In the genomic region with DNA sequence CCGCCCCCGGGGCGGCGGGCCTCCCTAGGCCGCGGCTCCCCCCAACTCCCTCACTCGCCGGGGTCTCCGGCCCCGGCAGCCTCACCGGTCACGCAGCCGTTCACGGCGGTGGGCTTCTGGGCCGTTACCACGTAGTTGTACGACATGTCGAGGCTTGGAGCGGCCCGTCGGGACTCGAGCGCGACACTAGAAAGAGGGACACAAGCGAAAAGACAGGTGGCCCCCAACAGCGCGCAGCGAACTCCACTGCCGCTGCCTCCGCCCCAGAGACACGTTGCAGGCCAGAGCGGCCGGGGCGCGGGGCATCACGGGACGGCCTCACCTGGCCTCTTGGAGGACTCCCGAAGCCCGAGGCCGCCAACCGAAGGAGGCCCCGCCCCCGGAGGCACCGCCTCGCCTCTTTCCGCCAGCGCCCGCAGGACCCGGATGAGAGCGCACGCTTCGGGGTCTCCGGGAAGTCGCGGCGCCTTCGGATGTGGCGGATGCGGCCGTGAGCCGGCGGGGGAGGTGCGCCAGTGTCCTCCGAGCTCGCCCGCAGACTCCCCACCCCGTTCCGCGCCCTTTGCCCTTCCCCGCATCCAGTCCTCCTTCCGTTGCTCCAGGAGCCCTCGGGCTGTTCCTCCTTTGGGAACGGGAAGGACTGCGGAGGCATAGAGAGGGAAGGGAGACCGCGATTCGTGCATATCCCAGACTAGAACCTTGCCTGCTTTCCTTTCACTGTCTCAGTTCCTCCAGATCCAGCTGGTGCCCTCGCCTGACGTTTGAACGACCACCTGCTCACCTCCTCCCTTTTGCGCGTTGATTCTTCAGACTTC, we compare ENCODE assay signal across 8 cellular contexts. TPM values are rescaled to one million over a fixed set of nuclear protein-coding genes. Genes with fewer than 3 reads are reported as not detected.
A peak's percentile ranks its signal among the peaks of the same experiment; 100 is the strongest.
DNase-seq lines count a peak whose midpoint lies in the region; ATAC-seq and TF ChIP-seq lines count a peak whose summit lies in the region.

A gene (minus strand): TSS at position 283 of the 815 bp plus-strand sequence. CDS start 137 bp downstream, at position 146.
A gene with protein sequence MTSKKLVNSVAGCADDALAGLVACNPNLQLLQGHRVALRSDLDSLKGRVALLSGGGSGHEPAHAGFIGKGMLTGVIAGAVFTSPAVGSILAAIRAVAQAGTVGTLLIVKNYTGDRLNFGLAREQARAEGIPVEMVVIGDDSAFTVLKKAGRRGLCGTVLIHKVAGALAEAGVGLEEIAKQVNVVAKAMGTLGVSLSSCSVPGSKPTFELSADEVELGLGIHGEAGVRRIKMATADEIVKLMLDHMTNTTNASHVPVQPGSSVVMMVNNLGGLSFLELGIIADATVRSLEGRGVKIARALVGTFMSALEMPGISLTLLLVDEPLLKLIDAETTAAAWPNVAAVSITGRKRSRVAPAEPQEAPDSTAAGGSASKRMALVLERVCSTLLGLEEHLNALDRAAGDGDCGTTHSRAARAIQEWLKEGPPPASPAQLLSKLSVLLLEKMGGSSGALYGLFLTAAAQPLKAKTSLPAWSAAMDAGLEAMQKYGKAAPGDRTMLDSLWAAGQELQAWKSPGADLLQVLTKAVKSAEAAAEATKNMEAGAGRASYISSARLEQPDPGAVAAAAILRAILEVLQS (plus strand): TSS at position 406 of the 815 bp plus-strand sequence. CDS start 1,501 bp downstream, outside the sequence.

- peak within 1 kb of the TSS; percentile 91 for H3K4me3 Mint-ChIP-seq in activated T-cell treated with anti-CD3 and anti-CD28 coated beads, Interleukin-2, amount 50 U/mL, for 24 hours

- H3K9ac ChIP-seq in mucosa of rectum (ENCODE audit: low read depth in 1 of 2, low read length in 2 of 2) = peak within 1 kb of the TSS; percentile 94 to 95

- peak within 1 kb of the TSS; percentile 88 to 93 for H3K4me3 ChIP-seq in mucosa of rectum (ENCODE audit: low read length in 2 of 2)

- H3K9me3 ChIP-seq in mucosa of rectum (ENCODE audit: control insufficient read depth in 2 of 2, low read length in 2 of 2) = no peaks in the 10 kb centered on the region

- H3K27ac ChIP-seq in mucosa of rectum (ENCODE audit: low read depth in 2 of 2, low read length in 2 of 2) = peak within 1 kb of the TSS; percentile 87 to 93

- H3K27me3 Mint-ChIP-seq in activated T-cell treated with anti-CD3 and anti-CD28 coated beads, Interleukin-2, amount 50 U/mL, for 24 hours = no peaks in the 10 kb centered on the region

- peak within 1 kb of the TSS; percentile 98 for H3K27ac Mint-ChIP-seq in activated T-cell treated with anti-CD3 and anti-CD28 coated beads, Interleukin-2, amount 50 U/mL, for 24 hours

- peak; percentile 91 for ATAC-seq in GM21723 (IDR thresholded peaks at IDR 0.05; ENCODE audit: unreplicated experiment)

- no peaks in the 10 kb centered on the region for H3K9me3 Mint-ChIP-seq in activated T-cell treated with anti-CD3 and anti-CD28 coated beads, Interleukin-2, amount 50 U/mL, for 24 hours

- H3K4me1 ChIP-seq in mucosa of rectum (ENCODE audit: control insufficient read depth in 2 of 2, insufficient read depth in 2 of 2, low read length in 2 of 2) = peaks cover 20 to 21% of the 10 kb centered on the region in 2 donors

- peak; percentile 90 for TF ChIP-seq POLR2A in erythroblast (IDR thresholded peaks at IDR 0.05; ENCODE audit: low read length)

- peaks cover 56% of the 10 kb centered on the region for H3K36me3 Mint-ChIP-seq in activated T-cell treated with anti-CD3 and anti-CD28 coated beads, Interleukin-2, amount 50 U/mL, for 24 hours (ENCODE audit: low read depth)

- DNase-seq in DMS153 treated with DMSO at 0.1 percent for 48 hours (lab: John Stamatoyannopoulos, UW; ENCODE audit: unreplicated experiment) (peak; percentile 84), KG1 (lab: John Stamatoyannopoulos, UW) (peak; percentile 99), erythroblast (lab: John Stamatoyannopoulos, UW) (peak; percentile 95 to 96)
- peak; percentile 98 for DNase-seq in activated T-cell treated with anti-CD3 and anti-CD28 coated beads, Interleukin-2, amount 50 U/mL, for 24 hours
- DNase-seq in stimulated activated CD8-positive, alpha-beta memory T cell treated with anti-CD3 and anti-CD28 coated beads, Interleukin-4, amount 100 ng/mL, for 4 hours (ENCODE audit: low read depth in 2 of 2, low spot score in 1 of 2) = peak; percentile 90 to 97

- H3K4me1 Mint-ChIP-seq in activated T-cell treated with anti-CD3 and anti-CD28 coated beads, Interleukin-2, amount 50 U/mL, for 24 hours (ENCODE audit: low read depth) = peaks cover 70% of the 10 kb centered on the region

- no peaks in the 10 kb centered on the region for H3K27me3 ChIP-seq in mucosa of rectum (ENCODE audit: control insufficient read depth in 2 of 2, insufficient read depth in 2 of 2, low read length in 2 of 2)

- H3K36me3 ChIP-seq in mucosa of rectum (ENCODE audit: control insufficient read depth in 2 of 2, insufficient read depth in 2 of 2, low read length in 2 of 2) = peaks cover 10 to 18% of the 10 kb centered on the region in 2 donors

TF ChIP-seq in PFSK-1, 5 proteins besides CTCF, POLR2A, EP300 and RAD21:
- peak; percentile 99 for TF ChIP-seq POLR2AphosphoS5 (IDR thresholded peaks at IDR 0.05; ENCODE audit: low read depth, low read length)
- peak; percentile 56 for TF ChIP-seq FOXP2 (optimal IDR thresholded peaks at IDR 0.05; ENCODE audit: borderline replicate concordance, extremely low read depth, extremely low read length, insufficient read depth)
- TF ChIP-seq, protein P1, sequence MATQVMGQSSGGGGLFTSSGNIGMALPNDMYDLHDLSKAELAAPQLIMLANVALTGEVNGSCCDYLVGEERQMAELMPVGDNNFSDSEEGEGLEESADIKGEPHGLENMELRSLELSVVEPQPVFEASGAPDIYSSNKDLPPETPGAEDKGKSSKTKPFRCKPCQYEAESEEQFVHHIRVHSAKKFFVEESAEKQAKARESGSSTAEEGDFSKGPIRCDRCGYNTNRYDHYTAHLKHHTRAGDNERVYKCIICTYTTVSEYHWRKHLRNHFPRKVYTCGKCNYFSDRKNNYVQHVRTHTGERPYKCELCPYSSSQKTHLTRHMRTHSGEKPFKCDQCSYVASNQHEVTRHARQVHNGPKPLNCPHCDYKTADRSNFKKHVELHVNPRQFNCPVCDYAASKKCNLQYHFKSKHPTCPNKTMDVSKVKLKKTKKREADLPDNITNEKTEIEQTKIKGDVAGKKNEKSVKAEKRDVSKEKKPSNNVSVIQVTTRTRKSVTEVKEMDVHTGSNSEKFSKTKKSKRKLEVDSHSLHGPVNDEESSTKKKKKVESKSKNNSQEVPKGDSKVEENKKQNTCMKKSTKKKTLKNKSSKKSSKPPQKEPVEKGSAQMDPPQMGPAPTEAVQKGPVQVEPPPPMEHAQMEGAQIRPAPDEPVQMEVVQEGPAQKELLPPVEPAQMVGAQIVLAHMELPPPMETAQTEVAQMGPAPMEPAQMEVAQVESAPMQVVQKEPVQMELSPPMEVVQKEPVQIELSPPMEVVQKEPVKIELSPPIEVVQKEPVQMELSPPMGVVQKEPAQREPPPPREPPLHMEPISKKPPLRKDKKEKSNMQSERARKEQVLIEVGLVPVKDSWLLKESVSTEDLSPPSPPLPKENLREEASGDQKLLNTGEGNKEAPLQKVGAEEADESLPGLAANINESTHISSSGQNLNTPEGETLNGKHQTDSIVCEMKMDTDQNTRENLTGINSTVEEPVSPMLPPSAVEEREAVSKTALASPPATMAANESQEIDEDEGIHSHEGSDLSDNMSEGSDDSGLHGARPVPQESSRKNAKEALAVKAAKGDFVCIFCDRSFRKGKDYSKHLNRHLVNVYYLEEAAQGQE (IDR thresholded peaks at IDR 0.05; ENCODE audit: insufficient read depth in 1 of 2, low read depth in 2 of 2, low read length in 2 of 2) = peak; percentile 51 to 61; a peak in 1 of 4 replicates
- peak; percentile 93 for TF ChIP-seq TAF1 (IDR thresholded peaks at IDR 0.05; ENCODE audit: borderline replicate concordance, insufficient read depth, low read length)
- peak; percentile 94; the same call in 1 of the 2 replicates for TF ChIP-seq SIN3A (IDR thresholded peaks at IDR 0.05; ENCODE audit: borderline replicate concordance, insufficient read depth, low read length)

RNA-seq across cellular contexts. Expression of the first gene that starts in this region (rescaled TPM):
- 115 TPM for polyA plus RNA-seq in PFSK-1 (2012; ENCODE audit: insufficient read length, low read depth)

RNA-seq across cellular contexts. Expression of the second gene that starts in this region (rescaled TPM):
- polyA plus RNA-seq in PFSK-1 (2012; ENCODE audit: insufficient read length, low read depth) = 19.1 TPM

Comparison
In these comparisons a context has a peak if more than half of its experiments do, and no peak if none do; other contexts are left out.
1. Peak in every context shown above with its lines: DNase-seq, ATAC-seq, H3K4me3 ChIP-seq and H3K27ac ChIP-seq.